1 cellular context compared by ENCODE assay signal in the genomic region with DNA sequence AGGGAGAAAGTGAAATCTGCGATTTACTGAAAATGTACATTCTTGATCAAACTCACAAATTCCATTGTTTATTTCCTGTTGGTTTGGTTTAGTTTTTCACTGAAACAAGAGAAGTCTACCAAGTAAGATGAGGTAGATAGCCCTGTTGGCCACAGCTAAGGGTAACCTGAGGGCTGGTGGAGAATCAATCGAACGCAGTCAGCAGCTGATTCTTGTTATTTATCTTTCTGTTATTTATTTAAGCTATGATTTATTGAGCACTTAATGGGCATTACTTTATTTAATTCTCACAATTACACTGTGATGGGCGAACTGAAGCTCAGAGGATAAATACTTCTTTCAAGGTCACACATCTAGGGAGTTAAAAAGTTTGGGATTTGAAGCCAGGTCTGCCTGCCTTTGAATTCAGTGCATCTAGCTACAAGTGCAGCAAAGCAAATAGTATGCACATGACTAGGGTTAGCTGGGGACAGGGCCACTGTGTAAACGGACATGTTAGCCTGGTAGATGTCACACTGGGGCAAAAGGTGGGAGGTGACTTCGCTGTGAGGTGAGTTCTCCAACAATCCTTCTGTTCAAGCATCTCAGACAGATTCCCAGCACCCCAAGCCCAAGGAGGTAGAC.
TF ChIP-seq lines count a peak whose summit lies in the region.

No MANE protein-coding gene starts in this region.

TF ChIP-seq in HepG2, 621 proteins besides CTCF, POLR2A, EP300 and RAD21 (continued from another document and continues in another):
- no peak for TF ChIP-seq THAP7 (CRISPR knock-in tag; IDR thresholded peaks at IDR 0.05)
- TF ChIP-seq ZMYM3 (CRISPR knock-in tag; IDR thresholded peaks at IDR 0.05): 0 out of 2 replicates have a peak, but pooled peaks have one; percentile 13
- TF ChIP-seq MYC (CRISPR knock-in tag; IDR thresholded peaks at IDR 0.05; ENCODE audit: borderline replicate concordance): no peak
- no peak for TF ChIP-seq ZNF572 (CRISPR knock-in tag; IDR thresholded peaks at IDR 0.05)
- no peak for TF ChIP-seq CENPT (CRISPR knock-in tag; IDR thresholded peaks at IDR 0.05; ENCODE audit: low read depth)
- TF ChIP-seq AFF4 (CRISPR knock-in tag; IDR thresholded peaks at IDR 0.05): no peak
- peak; percentile 92 for TF ChIP-seq BHLHE40 (IDR thresholded peaks at IDR 0.05; ENCODE audit: low read length)
- TF ChIP-seq, protein P1, sequence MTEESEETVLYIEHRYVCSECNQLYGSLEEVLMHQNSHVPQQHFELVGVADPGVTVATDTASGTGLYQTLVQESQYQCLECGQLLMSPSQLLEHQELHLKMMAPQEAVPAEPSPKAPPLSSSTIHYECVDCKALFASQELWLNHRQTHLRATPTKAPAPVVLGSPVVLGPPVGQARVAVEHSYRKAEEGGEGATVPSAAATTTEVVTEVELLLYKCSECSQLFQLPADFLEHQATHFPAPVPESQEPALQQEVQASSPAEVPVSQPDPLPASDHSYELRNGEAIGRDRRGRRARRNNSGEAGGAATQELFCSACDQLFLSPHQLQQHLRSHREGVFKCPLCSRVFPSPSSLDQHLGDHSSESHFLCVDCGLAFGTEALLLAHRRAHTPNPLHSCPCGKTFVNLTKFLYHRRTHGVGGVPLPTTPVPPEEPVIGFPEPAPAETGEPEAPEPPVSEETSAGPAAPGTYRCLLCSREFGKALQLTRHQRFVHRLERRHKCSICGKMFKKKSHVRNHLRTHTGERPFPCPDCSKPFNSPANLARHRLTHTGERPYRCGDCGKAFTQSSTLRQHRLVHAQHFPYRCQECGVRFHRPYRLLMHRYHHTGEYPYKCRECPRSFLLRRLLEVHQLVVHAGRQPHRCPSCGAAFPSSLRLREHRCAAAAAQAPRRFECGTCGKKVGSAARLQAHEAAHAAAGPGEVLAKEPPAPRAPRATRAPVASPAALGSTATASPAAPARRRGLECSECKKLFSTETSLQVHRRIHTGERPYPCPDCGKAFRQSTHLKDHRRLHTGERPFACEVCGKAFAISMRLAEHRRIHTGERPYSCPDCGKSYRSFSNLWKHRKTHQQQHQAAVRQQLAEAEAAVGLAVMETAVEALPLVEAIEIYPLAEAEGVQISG (CRISPR knock-in tag; IDR thresholded peaks at IDR 0.05): peak; percentile 39; the same call in 1 of the 2 replicates
- TF ChIP-seq ZNF17 (CRISPR knock-in tag; IDR thresholded peaks at IDR 0.05): no peak
- TF ChIP-seq ZFP1 (CRISPR knock-in tag; IDR thresholded peaks at IDR 0.05): no peak
- TF ChIP-seq EHMT2 (IDR thresholded peaks at IDR 0.05; ENCODE audit: borderline replicate concordance, low read depth, low read length): no peak
- no peak for TF ChIP-seq ZHX2 (IDR thresholded peaks at IDR 0.05; ENCODE audit: low read depth)
- no peak for TF ChIP-seq ZHX2 (CRISPR knock-in tag; IDR thresholded peaks at IDR 0.05; ENCODE audit: borderline replicate concordance)
- no peak for TF ChIP-seq ZFX (CRISPR knock-in tag; IDR thresholded peaks at IDR 0.05; ENCODE audit: low read depth)
- TF ChIP-seq NFYB (CRISPR knock-in tag; IDR thresholded peaks at IDR 0.05): no peak
- TF ChIP-seq, protein P2, sequence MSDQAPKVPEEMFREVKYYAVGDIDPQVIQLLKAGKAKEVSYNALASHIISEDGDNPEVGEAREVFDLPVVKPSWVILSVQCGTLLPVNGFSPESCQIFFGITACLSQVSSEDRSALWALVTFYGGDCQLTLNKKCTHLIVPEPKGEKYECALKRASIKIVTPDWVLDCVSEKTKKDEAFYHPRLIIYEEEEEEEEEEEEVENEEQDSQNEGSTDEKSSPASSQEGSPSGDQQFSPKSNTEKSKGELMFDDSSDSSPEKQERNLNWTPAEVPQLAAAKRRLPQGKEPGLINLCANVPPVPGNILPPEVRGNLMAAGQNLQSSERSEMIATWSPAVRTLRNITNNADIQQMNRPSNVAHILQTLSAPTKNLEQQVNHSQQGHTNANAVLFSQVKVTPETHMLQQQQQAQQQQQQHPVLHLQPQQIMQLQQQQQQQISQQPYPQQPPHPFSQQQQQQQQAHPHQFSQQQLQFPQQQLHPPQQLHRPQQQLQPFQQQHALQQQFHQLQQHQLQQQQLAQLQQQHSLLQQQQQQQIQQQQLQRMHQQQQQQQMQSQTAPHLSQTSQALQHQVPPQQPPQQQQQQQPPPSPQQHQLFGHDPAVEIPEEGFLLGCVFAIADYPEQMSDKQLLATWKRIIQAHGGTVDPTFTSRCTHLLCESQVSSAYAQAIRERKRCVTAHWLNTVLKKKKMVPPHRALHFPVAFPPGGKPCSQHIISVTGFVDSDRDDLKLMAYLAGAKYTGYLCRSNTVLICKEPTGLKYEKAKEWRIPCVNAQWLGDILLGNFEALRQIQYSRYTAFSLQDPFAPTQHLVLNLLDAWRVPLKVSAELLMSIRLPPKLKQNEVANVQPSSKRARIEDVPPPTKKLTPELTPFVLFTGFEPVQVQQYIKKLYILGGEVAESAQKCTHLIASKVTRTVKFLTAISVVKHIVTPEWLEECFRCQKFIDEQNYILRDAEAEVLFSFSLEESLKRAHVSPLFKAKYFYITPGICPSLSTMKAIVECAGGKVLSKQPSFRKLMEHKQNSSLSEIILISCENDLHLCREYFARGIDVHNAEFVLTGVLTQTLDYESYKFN (CRISPR knock-in tag; conservative IDR thresholded peaks at IDR 0.05): peak; percentile 52
- TF ChIP-seq CBX2 (IDR thresholded peaks at IDR 0.05; ENCODE audit: low read depth, low read length): no peak
- TF ChIP-seq CBX2 (CRISPR knock-in tag; IDR thresholded peaks at IDR 0.05; ENCODE audit: low read depth): no peak
- no peak for TF ChIP-seq RFXANK (CRISPR knock-in tag; IDR thresholded peaks at IDR 0.05)
- peak; percentile 60 for TF ChIP-seq HNF4A (CRISPR knock-in tag; IDR thresholded peaks at IDR 0.05)
- peak; percentile 44; the same call in 1 of the 2 replicates for TF ChIP-seq ZKSCAN8 (CRISPR knock-in tag; IDR thresholded peaks at IDR 0.05; ENCODE audit: borderline replicate concordance)
- TF ChIP-seq, protein P3, sequence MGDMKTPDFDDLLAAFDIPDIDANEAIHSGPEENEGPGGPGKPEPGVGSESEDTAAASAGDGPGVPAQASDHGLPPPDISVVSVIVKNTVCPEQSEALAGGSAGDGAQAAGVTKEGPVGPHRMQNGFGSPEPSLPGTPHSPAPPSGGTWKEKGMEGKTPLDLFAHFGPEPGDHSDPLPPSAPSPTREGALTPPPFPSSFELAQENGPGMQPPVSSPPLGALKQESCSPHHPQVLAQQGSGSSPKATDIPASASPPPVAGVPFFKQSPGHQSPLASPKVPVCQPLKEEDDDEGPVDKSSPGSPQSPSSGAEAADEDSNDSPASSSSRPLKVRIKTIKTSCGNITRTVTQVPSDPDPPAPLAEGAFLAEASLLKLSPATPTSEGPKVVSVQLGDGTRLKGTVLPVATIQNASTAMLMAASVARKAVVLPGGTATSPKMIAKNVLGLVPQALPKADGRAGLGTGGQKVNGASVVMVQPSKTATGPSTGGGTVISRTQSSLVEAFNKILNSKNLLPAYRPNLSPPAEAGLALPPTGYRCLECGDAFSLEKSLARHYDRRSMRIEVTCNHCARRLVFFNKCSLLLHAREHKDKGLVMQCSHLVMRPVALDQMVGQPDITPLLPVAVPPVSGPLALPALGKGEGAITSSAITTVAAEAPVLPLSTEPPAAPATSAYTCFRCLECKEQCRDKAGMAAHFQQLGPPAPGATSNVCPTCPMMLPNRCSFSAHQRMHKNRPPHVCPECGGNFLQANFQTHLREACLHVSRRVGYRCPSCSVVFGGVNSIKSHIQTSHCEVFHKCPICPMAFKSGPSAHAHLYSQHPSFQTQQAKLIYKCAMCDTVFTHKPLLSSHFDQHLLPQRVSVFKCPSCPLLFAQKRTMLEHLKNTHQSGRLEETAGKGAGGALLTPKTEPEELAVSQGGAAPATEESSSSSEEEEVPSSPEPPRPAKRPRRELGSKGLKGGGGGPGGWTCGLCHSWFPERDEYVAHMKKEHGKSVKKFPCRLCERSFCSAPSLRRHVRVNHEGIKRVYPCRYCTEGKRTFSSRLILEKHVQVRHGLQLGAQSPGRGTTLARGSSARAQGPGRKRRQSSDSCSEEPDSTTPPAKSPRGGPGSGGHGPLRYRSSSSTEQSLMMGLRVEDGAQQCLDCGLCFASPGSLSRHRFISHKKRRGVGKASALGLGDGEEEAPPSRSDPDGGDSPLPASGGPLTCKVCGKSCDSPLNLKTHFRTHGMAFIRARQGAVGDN (CRISPR knock-in tag; IDR thresholded peaks at IDR 0.05): no peak
- TF ChIP-seq, protein P4, sequence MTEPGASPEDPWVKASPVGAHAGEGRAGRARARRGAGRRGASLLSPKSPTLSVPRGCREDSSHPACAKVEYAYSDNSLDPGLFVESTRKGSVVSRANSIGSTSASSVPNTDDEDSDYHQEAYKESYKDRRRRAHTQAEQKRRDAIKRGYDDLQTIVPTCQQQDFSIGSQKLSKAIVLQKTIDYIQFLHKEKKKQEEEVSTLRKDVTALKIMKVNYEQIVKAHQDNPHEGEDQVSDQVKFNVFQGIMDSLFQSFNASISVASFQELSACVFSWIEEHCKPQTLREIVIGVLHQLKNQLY (CRISPR knock-in tag; IDR thresholded peaks at IDR 0.05): peak; percentile 50; the same call in 1 of the 2 replicates
- TF ChIP-seq NCOA2 (CRISPR knock-in tag; IDR thresholded peaks at IDR 0.05): peak; percentile 87
- 0 out of 2 replicates have a peak, but pooled peaks have one; percentile 23 for TF ChIP-seq ZNF503 (CRISPR knock-in tag; IDR thresholded peaks at IDR 0.05)
- TF ChIP-seq ZNF446 (CRISPR knock-in tag; IDR thresholded peaks at IDR 0.05): no peak
- peak; percentile 54; the same call in 1 of the 2 replicates for TF ChIP-seq SP5 (CRISPR knock-in tag; IDR thresholded peaks at IDR 0.05; ENCODE audit: borderline replicate concordance, low read depth)
